Comparison of ENCODE assay signal across 1 cellular context in genomic region chr6:158303210-158303731, GRCh38.
TF ChIP-seq lines count a peak whose summit lies in the region.

No MANE protein-coding gene starts in this region.

TF ChIP-seq in HepG2, 621 proteins besides CTCF, POLR2A, EP300 and RAD21 (continued from another document and continues in another):
- TF ChIP-seq ERF (CRISPR knock-in tag; IDR thresholded peaks at IDR 0.05) = 0 out of 2 replicates have a peak, but pooled peaks have one; percentile 18
- TF ChIP-seq CEBPG (CRISPR knock-in tag; IDR thresholded peaks at IDR 0.05) = peak; percentile 22; the same call in 1 of the 2 replicates
- no peak for TF ChIP-seq UBTF (CRISPR knock-in tag; IDR thresholded peaks at IDR 0.05)
- TF ChIP-seq PAXIP1 (CRISPR knock-in tag; conservative IDR thresholded peaks at IDR 0.05) = peak; percentile 86
- peak; percentile 19; the same call in 1 of the 2 replicates for TF ChIP-seq HDAC2 (CRISPR knock-in tag; IDR thresholded peaks at IDR 0.05)
- TF ChIP-seq ZNF510 (CRISPR knock-in tag; IDR thresholded peaks at IDR 0.05; ENCODE audit: low read depth) = 0 out of 2 replicates have a peak, but pooled peaks have one; percentile 42
- TF ChIP-seq ZNF317 (CRISPR knock-in tag; IDR thresholded peaks at IDR 0.05) = no peak
- TF ChIP-seq CREM (IDR thresholded peaks at IDR 0.05) = peak; percentile 49; the same call in 1 of the 2 replicates
- no peak for TF ChIP-seq CREM (CRISPR knock-in tag; IDR thresholded peaks at IDR 0.05)
- no peak for TF ChIP-seq ARHGAP35 (CRISPR knock-in tag; IDR thresholded peaks at IDR 0.05; ENCODE audit: borderline replicate concordance)
- no peak for TF ChIP-seq TBP (CRISPR knock-in tag; IDR thresholded peaks at IDR 0.05)
- TF ChIP-seq ZBTB38 (CRISPR knock-in tag; IDR thresholded peaks at IDR 0.05) = no peak
- TF ChIP-seq NFAT5 (CRISPR knock-in tag; IDR thresholded peaks at IDR 0.05) = no peak
- TF ChIP-seq HOXA5 (CRISPR knock-in tag; IDR thresholded peaks at IDR 0.05) = peak; percentile 21; the same call in 1 of the 2 replicates
- TF ChIP-seq HDAC1 (CRISPR knock-in tag; IDR thresholded peaks at IDR 0.05) = peak; percentile 56; the same call in 1 of the 2 replicates
- no peak for TF ChIP-seq NFKB2 (CRISPR knock-in tag; IDR thresholded peaks at IDR 0.05; ENCODE audit: borderline replicate concordance)
- TF ChIP-seq ZNF552 (CRISPR knock-in tag; IDR thresholded peaks at IDR 0.05; ENCODE audit: borderline replicate concordance) = no peak
- no peak for TF ChIP-seq ZNF597 (CRISPR knock-in tag; IDR thresholded peaks at IDR 0.05)
- no peak for TF ChIP-seq ZNF468 (CRISPR knock-in tag; IDR thresholded peaks at IDR 0.05)
- no peak for TF ChIP-seq SPEN (CRISPR knock-in tag; IDR thresholded peaks at IDR 0.05; ENCODE audit: low read depth)
- no peak for TF ChIP-seq DNMT3B (CRISPR knock-in tag; conservative IDR thresholded peaks at IDR 0.05)
- peak; percentile 84; the same call in 1 of the 2 replicates for TF ChIP-seq ZNF44 (CRISPR knock-in tag; IDR thresholded peaks at IDR 0.05)
- TF ChIP-seq BHLHE40 (IDR thresholded peaks at IDR 0.05; ENCODE audit: low read length) = 0 out of 2 replicates have a peak, but pooled peaks have one; percentile 30
- peak; percentile 48; the same call in 1 of the 2 replicates for TF ChIP-seq SSRP1 (CRISPR knock-in tag; IDR thresholded peaks at IDR 0.05)
- TF ChIP-seq JUN (CRISPR knock-in tag; IDR thresholded peaks at IDR 0.05) = peak; percentile 33; the same call in 1 of the 2 replicates
- TF ChIP-seq ZNF441 (CRISPR knock-in tag; IDR thresholded peaks at IDR 0.05; ENCODE audit: borderline replicate concordance) = no peak
- TF ChIP-seq ZNF230 (CRISPR knock-in tag; IDR thresholded peaks at IDR 0.05) = no peak
- 0 out of 2 replicates have a peak, but pooled peaks have one; percentile 22 for TF ChIP-seq DPF2 (CRISPR knock-in tag; IDR thresholded peaks at IDR 0.05; ENCODE audit: borderline replicate concordance, low read depth)
- no peak for TF ChIP-seq SOX13 (IDR thresholded peaks at IDR 0.05)
- peak in 1 of 2 experiments; percentile 89; a peak in 2 of 4 replicates for TF ChIP-seq SOX13 (CRISPR knock-in tag; conservative IDR thresholded peaks at IDR 0.05 in 1 of 2, IDR thresholded peaks at IDR 0.05 in 1 of 2)
- no peak for TF ChIP-seq SRSF1 (optimal IDR thresholded peaks at IDR 0.05; ENCODE audit: low read depth, low read length)
- TF ChIP-seq NFRKB (IDR thresholded peaks at IDR 0.05) = no peak
- no peak; the same call in 1 of the 2 replicates for TF ChIP-seq ELF1 (CRISPR knock-in tag; IDR thresholded peaks at IDR 0.05)
- no peak for TF ChIP-seq ZNF639 (CRISPR knock-in tag; conservative IDR thresholded peaks at IDR 0.05)
- peak; percentile 52 for TF ChIP-seq PHF21A (CRISPR knock-in tag; IDR thresholded peaks at IDR 0.05)
- TF ChIP-seq REPIN1 (CRISPR knock-in tag; IDR thresholded peaks at IDR 0.05; ENCODE audit: borderline replicate concordance, low read depth) = no peak
- TF ChIP-seq CBX2 (IDR thresholded peaks at IDR 0.05; ENCODE audit: low read depth, low read length) = no peak
- TF ChIP-seq CBX2 (CRISPR knock-in tag; IDR thresholded peaks at IDR 0.05; ENCODE audit: low read depth) = 0 out of 2 replicates have a peak, but pooled peaks have one; percentile 22
- TF ChIP-seq NR2F6 (IDR thresholded peaks at IDR 0.05) = peak; percentile 53; the same call in 1 of the 2 replicates
- TF ChIP-seq NR2F6 (CRISPR knock-in tag; IDR thresholded peaks at IDR 0.05) = peak; percentile 40
- no peak for TF ChIP-seq RCOR2 (CRISPR knock-in tag; IDR thresholded peaks at IDR 0.05)
- peak; percentile 57; the same call in 1 of the 2 replicates for TF ChIP-seq SP5 (CRISPR knock-in tag; IDR thresholded peaks at IDR 0.05; ENCODE audit: borderline replicate concordance, low read depth)
- peak; percentile 58 for TF ChIP-seq ASH2L (IDR thresholded peaks at IDR 0.05; ENCODE audit: insufficient read length, low read depth, low read length)
- peak; percentile 24; the same call in 1 of the 2 replicates for TF ChIP-seq ZBTB21 (CRISPR knock-in tag; IDR thresholded peaks at IDR 0.05)
- no peak for TF ChIP-seq SP1 (IDR thresholded peaks at IDR 0.05)
- no peak for TF ChIP-seq SP1 (CRISPR knock-in tag; IDR thresholded peaks at IDR 0.05)
- no peak for TF ChIP-seq PRMT3 (CRISPR knock-in tag; IDR thresholded peaks at IDR 0.05; ENCODE audit: borderline replicate concordance, low read depth)
- TF ChIP-seq ZNF512B (CRISPR knock-in tag; IDR thresholded peaks at IDR 0.05; ENCODE audit: borderline replicate concordance) = no peak
- TF ChIP-seq ZNF879 (CRISPR knock-in tag; IDR thresholded peaks at IDR 0.05) = no peak
- no peak for TF ChIP-seq ZBTB44 (CRISPR knock-in tag; IDR thresholded peaks at IDR 0.05)
